15 cellular contexts compared by ENCODE assay signal in genomic region chr12:14934511-14934910, GRCh38. TPM values are rescaled to one million over a fixed set of nuclear protein-coding genes. Genes with fewer than 3 reads are reported as not detected.
"Had no signal": no experiment of that assay in that cellular context is flagged by ENCODE, and none has a peak within 500 bp of the region (broad histone marks: within the 10 kb centered on the region; RNA-seq: fewer than 3 reads in every experiment).

No MANE protein-coding gene starts in this region.

- H3K36me3 Mint-ChIP-seq: brain had no signal

- H3K27ac Mint-ChIP-seq: activated naive CD4-positive, alpha-beta T cell treated with anti-CD3 and anti-CD28 coated beads, Interleukin-2, amount 50 U/mL, for 24 hours had no signal

- H3K27me3 Mint-ChIP-seq: activated naive CD4-positive, alpha-beta T cell treated with anti-CD3 and anti-CD28 coated beads, Interleukin-2, amount 50 U/mL, for 24 hours had no signal

- ATAC-seq: esophagus mucosa, right cardiac atrium had no signal

- FAIRE-seq: small intestine, TTC549 had no signal

- H3K9me3 Mint-ChIP-seq: activated naive CD4-positive, alpha-beta T cell treated with anti-CD3 and anti-CD28 coated beads, Interleukin-2, amount 50 U/mL, for 24 hours; brain had no signal

- H3K4me3 Mint-ChIP-seq: activated naive CD4-positive, alpha-beta T cell treated with anti-CD3 and anti-CD28 coated beads, Interleukin-2, amount 50 U/mL, for 24 hours; brain had no signal

- DNase-seq: activated CD4-positive, alpha-beta T cell treated with anti-CD3 and anti-CD28 coated beads, Interleukin-2, amount 50 U/mL, for 1 hour; activated CD4-positive, CD25-positive, alpha-beta regulatory T cell; activated T-cell treated with anti-CD3 and anti-CD28 coated beads for 4 hours; cerebellar nuclear complex; right cardiac atrium; small intestine; T-helper 2 cell had no signal

RNA-seq across cellular contexts. Expression of gene PDE6H, which starts 38.3 kb away (rescaled TPM):
- total RNA-seq: activated CD8-positive, alpha-beta memory T cell treated with anti-CD3 and anti-CD28 coated beads for 36 hours; dermis microvascular lymphatic vessel endothelial cell; esophagus mucosa; left lobe of liver; right cardiac atrium had no signal
- polyA plus RNA-seq: right cardiac atrium, small intestine, thymus had no signal

RNA-seq across cellular contexts. Expression of gene MGP, which starts 48.9 kb away (rescaled TPM):
- total RNA-seq: activated CD8-positive, alpha-beta memory T cell treated with anti-CD3 and anti-CD28 coated beads for 36 hours had no signal
